ENCODE assay signal across 21 cellular contexts in genomic region chr9:112849363-112849922, GRCh38. TPM values are rescaled to one million over a fixed set of nuclear protein-coding genes. Genes with fewer than 3 reads are reported as not detected.
A peak's percentile ranks its signal among the peaks of the same experiment; 100 is the strongest.
DNase-seq lines count a peak whose midpoint lies in the region; TF ChIP-seq lines count a peak whose summit lies in the region.
"Had no signal": no experiment of that assay in that cellular context is flagged by ENCODE, and none has a peak within 500 bp of the region (broad histone marks: within the 10 kb centered on the region; RNA-seq: fewer than 3 reads in every experiment).

No MANE protein-coding gene starts in this region.

- DNase-seq in stimulated activated CD4-positive, alpha-beta T cell treated with anti-CD3 and anti-CD28 coated beads, Interleukin-15, amount 100 ng/mL, for 24 hours, result peak; percentile 33
- no peak for DNase-seq in stimulated activated CD4-positive, alpha-beta T cell treated with anti-CD3 and anti-CD28 coated beads, Interleukin-4, amount 100 ng/mL, for 4 hours
- DNase-seq in NB4 (ENCODE audit: low read depth), result peak; percentile 79
- DNase-seq in islet precursor cell, result peak; percentile 10
- no peak for DNase-seq in RKO (ENCODE audit: low spot score)
- no peak for DNase-seq in transverse colon
- no peak for DNase-seq in HK-2 (ENCODE audit: unreplicated experiment)
- DNase-seq: activated T-cell treated with anti-CD3 and anti-CD28 coated beads, Interleukin-2, amount 50 U/mL, for 4 hours; CD4-positive, alpha-beta memory T cell; dorsolateral prefrontal cortex; GDM1; heart right ventricle; left colon; MM.1S; natural killer cell; NCI-H187; NCI-H69; pancreas had no signal

- TF ChIP-seq POLR2A in NB4 (IDR thresholded peaks at IDR 0.05; ENCODE audit: extremely low read depth, insufficient read length) (no peak), transverse colon (IDR thresholded peaks at IDR 0.05) (no peak)

- no peaks in the 10 kb centered on the region for H3K27me3 ChIP-seq in transverse colon
- H3K27me3 ChIP-seq: dorsolateral prefrontal cortex, heart right ventricle, pancreas had no signal

- intact Hi-C loops in transverse colon (cut with DNase I; ENCODE audit: low total_unique reads), result no loop called here

- H3K36me3 ChIP-seq in transverse colon, result peaks cover 0 to 6% (median 0%) of the 10 kb centered on the region in 4 donors
- H3K36me3 ChIP-seq: pancreas had no signal

- in situ Hi-C loops in transverse colon (cut with MboI; ENCODE audit: low pct_ligation_motif_present in 1 of 4, low pct_unique_long_range_greater_than_20kb in 1 of 4, low sequenced_read_pairs in 3 of 4), result loop anchor here in 1 of 4 donors (10.0 kb wide), 1 partner anchor 55 kb away; no protein-coding TSS in a partner anchor

- no peaks in the 10 kb centered on the region for H3K9me3 ChIP-seq in transverse colon
- H3K9me3 ChIP-seq: heart right ventricle, pancreas had no signal

- no peak for TF ChIP-seq EP300 in transverse colon (IDR thresholded peaks at IDR 0.05; ENCODE audit: low read depth)

- TF ChIP-seq CTCF in NB4 (IDR thresholded peaks at IDR 0.05; ENCODE audit: low read depth, low read length), result no peak
- no peak for TF ChIP-seq CTCF in transverse colon (IDR thresholded peaks at IDR 0.05)

- H3K27ac ChIP-seq in transverse colon, result no peak overlapping the region
- H3K27ac ChIP-seq: heart right ventricle, pancreas, VCaP had no signal

- H3K4me3 ChIP-seq in NB4 (ENCODE audit: low read depth, low read length) (no peak overlapping the region), transverse colon (no peak overlapping the region)
- H3K4me3 ChIP-seq: dorsolateral prefrontal cortex, heart right ventricle, pancreas had no signal

- H3K4me1 ChIP-seq in transverse colon, result peaks cover 0 to 6% (median 2%) of the 10 kb centered on the region in 4 donors

- WGBS in transverse colon (ENCODE audit: low coverage in 1 of 2), 2 donors, result 83% methylated on average over 4 to 6 of the region's 6 CpGs

RNA-seq across cellular contexts. Expression of gene SLC46A2, which starts 41.2 kb away (rescaled TPM):
- not detected for total RNA-seq in transverse colon
- total RNA-seq: activated T-cell treated with anti-CD3 and anti-CD28 coated beads, Interleukin-2, amount 50 U/mL, for 4 hours; CD4-positive, alpha-beta memory T cell; left colon; right cardiac atrium; SK-MEL-5 had no signal

Comparison
In these comparisons a context has a peak if more than half of its experiments do, and no peak if none do; other contexts are left out.
1. DNase-seq: peak in stimulated activated CD4-positive, alpha-beta T cell treated with anti-CD3 and anti-CD28 coated beads, Interleukin-15, amount 100 ng/mL, for 24 hours (single experiment), NB4 (single experiment) and islet precursor cell (single experiment); none in stimulated activated CD4-positive, alpha-beta T cell treated with anti-CD3 and anti-CD28 coated beads, Interleukin-4, amount 100 ng/mL, for 4 hours (0 of 2), RKO (single experiment), transverse colon (single experiment) and HK-2 (single experiment).